ENCODE assay signal across 14 cellular contexts in genomic region chr7:46319841-46320240, GRCh38.
DNase-seq lines count a peak whose midpoint lies in the region; ATAC-seq and TF ChIP-seq lines count a peak whose summit lies in the region.
"Had no signal": no experiment of that assay in that cellular context is flagged by ENCODE, and none has a peak within 500 bp of the region (broad histone marks: within the 10 kb centered on the region; RNA-seq: fewer than 3 reads in every experiment).

No MANE protein-coding gene starts in this region.

- H3K27me3 Mint-ChIP-seq in Caco-2 (ENCODE audit: insufficient read depth, unreplicated experiment) = no peaks in the 10 kb centered on the region

- H3K27ac Mint-ChIP-seq in Caco-2 (ENCODE audit: unreplicated experiment) = no peak overlapping the region
- H3K27ac Mint-ChIP-seq: H9 had no signal

- TF ChIP-seq POLR2A in spleen (IDR thresholded peaks at IDR 0.05) = no peak

- H3K27me3 ChIP-seq in Caco-2 (replicated peaks; ENCODE audit: control insufficient read depth, insufficient read depth, low read length) = no peaks in the 10 kb centered on the region
- H3K27me3 ChIP-seq in spleen (replicated peaks in 1 of 7) = no peaks in the 10 kb centered on the region

- intact Hi-C loops in Caco-2 (cut with micrococcal nuclease; ENCODE audit: unreplicated experiment) (no loop called here), spleen (cut with DNase I; ENCODE audit: low total_unique reads) (no loop called here)

- CTCF ChIA-PET in Caco-2 (lab: Charles Lee) = no interaction called here

- no peaks in the 10 kb centered on the region for H3K9me3 Mint-ChIP-seq in Caco-2 (ENCODE audit: unreplicated experiment)
- H3K9me3 Mint-ChIP-seq: H9 had no signal

- DNase-seq in MV-4-11 (lab: John Stamatoyannopoulos, UW) = peak; percentile 57
- peak; percentile 24 for DNase-seq in RPMI7951 (ENCODE audit: low read depth)
- peak; percentile 60 for DNase-seq in fibroblast of pulmonary artery (ENCODE audit: low read depth)
- peak; percentile 8 for DNase-seq in renal cortical epithelial cell (ENCODE audit: low read depth)
- DNase-seq in Caco-2 = no peak
- no peak for DNase-seq in spleen
- DNase-seq: H9, Karpas-422, NCI-H1436, NCI-H2029, NCI-H510A, NCI-H774, SIG-M5 had no signal

- no peaks in the 10 kb centered on the region for H3K9me3 ChIP-seq in Caco-2
- no peaks in the 10 kb centered on the region for H3K9me3 ChIP-seq in spleen

- POLR2A ChIA-PET in Caco-2 (lab: Charles Lee) = no interaction called here

- no TSS peak for BruUV-seq in Caco-2 (replicated peaks; lab: Mats Ljungman, UMichigan)

- TF ChIP-seq CTCF in fibroblast of pulmonary artery (IDR thresholded peaks at IDR 0.05; ENCODE audit: low read length, missing control alignments) (no peak), Caco-2 (IDR thresholded peaks at IDR 0.05; ENCODE audit: insufficient read depth in 1 of 2, low read depth in 1 of 2, low read length in 1 of 2, severe bottlenecking in 1 of 2, unreplicated experiment in 1 of 2) (no peak), spleen (IDR thresholded peaks at IDR 0.05 in 8 of 11, conservative IDR thresholded peaks at IDR 0.05 in 3 of 11) (no peak)

- H3K36me3 ChIP-seq in Caco-2 (ENCODE audit: control insufficient read depth, insufficient read depth, low read length) (no peaks in the 10 kb centered on the region), spleen (no peaks in the 10 kb centered on the region)

- H3K36me3 Mint-ChIP-seq in Caco-2 (ENCODE audit: insufficient read depth, unreplicated experiment) = no peaks in the 10 kb centered on the region

- H3K4me1 Mint-ChIP-seq in Caco-2 (ENCODE audit: low read depth, unreplicated experiment) = no peaks in the 10 kb centered on the region

- no peak overlapping the region for H3K27ac ChIP-seq in spleen

- H3K4me1 ChIP-seq in Caco-2 (0 out of 2 replicates have a peak, but pooled peaks cover 3% of the 10 kb centered on the region), spleen (no peaks in the 10 kb centered on the region)

- no peak overlapping the region for H3K4me3 Mint-ChIP-seq in Caco-2 (ENCODE audit: unreplicated experiment)
- H3K4me3 Mint-ChIP-seq: H9 had no signal

- WGBS in spleen, 5 donors = 74 to 88% (median 85%) methylated on average over 3 of the region's 3 CpGs

- H3K4me3 ChIP-seq in fibroblast of pulmonary artery (replicated peaks; ENCODE audit: low read depth, low read length) = no peak overlapping the region
- H3K4me3 ChIP-seq in Caco-2 (ENCODE audit: low read depth, low read length) = no peak overlapping the region
- H3K4me3 ChIP-seq in spleen = no peak overlapping the region

- ATAC-seq in GM18520 (IDR thresholded peaks at IDR 0.05; ENCODE audit: unreplicated experiment) = no peak

Comparison
In these comparisons a context has a peak if more than half of its experiments do, and no peak if none do; other contexts are left out.
1. DNase-seq: peak in MV-4-11 (single experiment), RPMI7951 (single experiment), fibroblast of pulmonary artery (single experiment) and renal cortical epithelial cell (single experiment); none in Caco-2 (0 of 2) and spleen (single experiment).